ENCODE assay signal across 16 cellular contexts in the genomic region with DNA sequence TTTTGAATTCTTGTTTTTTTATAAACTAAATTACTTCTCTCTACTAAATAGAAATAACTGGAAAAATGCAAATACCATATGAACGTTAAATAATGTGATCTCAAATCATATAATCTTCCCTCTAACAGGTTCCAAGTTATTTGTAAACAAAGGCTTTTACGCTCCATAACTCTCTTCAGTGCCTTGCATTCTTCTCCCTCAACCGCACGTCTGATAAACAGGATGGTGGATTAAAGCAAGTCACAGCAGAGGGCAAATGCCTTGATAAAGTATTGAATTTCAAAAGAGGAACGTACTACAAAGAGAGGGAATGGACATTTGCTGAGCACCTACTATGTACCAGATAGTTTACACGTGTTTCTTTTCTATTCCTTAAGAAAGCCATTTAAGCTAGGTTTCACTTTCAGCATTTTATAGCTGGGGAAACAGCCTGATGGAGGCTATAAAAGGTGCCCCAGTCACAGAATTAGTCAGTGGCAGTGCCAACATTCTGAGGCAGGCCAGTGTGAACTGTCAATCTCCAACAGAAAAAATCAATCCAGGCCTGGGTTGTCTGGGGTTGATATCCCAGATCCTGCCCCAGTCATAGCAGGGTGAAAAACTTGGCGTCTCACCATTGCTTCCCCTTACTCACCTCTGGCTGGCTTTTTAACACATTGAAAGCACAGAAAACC. TPM values are rescaled to one million over a fixed set of nuclear protein-coding genes. Genes with fewer than 3 reads are reported as not detected.
DNase-seq lines count a peak whose midpoint lies in the region; ATAC-seq, FAIRE-seq and TF ChIP-seq lines count a peak whose summit lies in the region.
"Had no signal": no experiment of that assay in that cellular context is flagged by ENCODE, and none has a peak within 500 bp of the region (broad histone marks: within the 10 kb centered on the region; RNA-seq: fewer than 3 reads in every experiment).

No MANE protein-coding gene starts in this region.

- DNase-seq in GM12892 (ENCODE audit: insufficient read length) (no peak), OCI-LY7 (ENCODE audit: low spot score) (peak; percentile 28), iris pigment epithelial cell (ENCODE audit: low read depth) (peak; percentile 65), small intestine (peak; percentile 63), upper lobe of right lung (no peak)
- DNase-seq: DMS 273 treated with DMSO at 0.1 percent for 48 hours, MM.1S, NCI-H1105, NCI-H1694 treated with DMSO at 0.1 percent for 48 hours, NCI-H2171, NCI-H82, RPMI8226 had no signal

- H3K4me2 ChIP-seq in OCI-LY7 (ENCODE audit: low read length) = peak overlapping the region; percentile 79
- H3K4me2 ChIP-seq: BLaER1 had no signal

- H3K27ac ChIP-seq in OCI-LY7 (ENCODE audit: low read depth, low read length, poor library complexity, severe bottlenecking) (peak overlapping the region; percentile 76), small intestine (ENCODE audit: low read depth in 1 of 2, low read length in 1 of 2) (no peak overlapping the region), upper lobe of right lung (no peak overlapping the region)
- H3K27ac ChIP-seq: BLaER1 had no signal

- no peak for TF ChIP-seq CTCF in OCI-LY7 (conservative IDR thresholded peaks at IDR 0.05; ENCODE audit: low read length)
- TF ChIP-seq CTCF in upper lobe of right lung (IDR thresholded peaks at IDR 0.05) = no peak

- peaks cover 33% of the 10 kb centered on the region; the same call in 1 of the 2 replicates for H3K79me2 ChIP-seq in OCI-LY7 (ENCODE audit: insufficient read depth, low read depth, low read length)

- POLR2A ChIA-PET in OCI-LY7 (lab: Charles Lee) = interaction anchor here (0.6 kb wide), 1 partner anchor 73 kb away, joined by 3 read pairs; no protein-coding TSS in a partner anchor

- H3K4me1 ChIP-seq in OCI-LY7 (ENCODE audit: insufficient read depth, low read length, poor library complexity, severe bottlenecking) = peaks cover 55% of the 10 kb centered on the region
- no peaks in the 10 kb centered on the region for H3K4me1 ChIP-seq in small intestine (ENCODE audit: control insufficient read depth in 2 of 2, insufficient read depth in 1 of 2, low read depth in 1 of 2, low read length in 1 of 2)
- no peaks in the 10 kb centered on the region for H3K4me1 ChIP-seq in upper lobe of right lung
- H3K4me1 ChIP-seq: BLaER1 had no signal

- BruUV-seq in OCI-LY7 (replicated peaks; lab: Mats Ljungman, UMichigan) = no TSS peak

- 46 to 74% (median 51%) methylated on average over 7 of the region's 7 CpGs for WGBS in small intestine, 3 donors

- H3K27me3 ChIP-seq in small intestine (ENCODE audit: control insufficient read depth in 2 of 2, insufficient read depth in 2 of 2, low read length in 2 of 2) (no peaks in the 10 kb centered on the region), upper lobe of right lung (no peaks in the 10 kb centered on the region)
- H3K27me3 ChIP-seq: BLaER1 had no signal

- CTCF ChIA-PET in OCI-LY7 (lab: Charles Lee; ENCODE audit: unreplicated experiment) = no interaction called here

- H3K9me2 ChIP-seq in OCI-LY7 (ENCODE audit: insufficient read depth, low read length) = no peaks in the 10 kb centered on the region

- H4K20me1 ChIP-seq in OCI-LY7 (ENCODE audit: insufficient read depth, low read length) = no peaks in the 10 kb centered on the region
- H4K20me1 ChIP-seq: BLaER1 had no signal

- peak overlapping the region; percentile 45 for H3K4me3 ChIP-seq in OCI-LY7 (ENCODE audit: low read depth, low read length, poor library complexity, severe bottlenecking)
- no peak overlapping the region for H3K4me3 ChIP-seq in small intestine (ENCODE audit: low read depth in 1 of 2, low read length in 2 of 2)
- no peak overlapping the region for H3K4me3 ChIP-seq in upper lobe of right lung
- H3K4me3 ChIP-seq: BLaER1 had no signal

- FAIRE-seq in GM12892 (lab: Jason Lieb, UNC) (peak; percentile 80), small intestine (lab: Jason Lieb, UNC) (no peak)
- FAIRE-seq: H54 had no signal

- H3K36me3 ChIP-seq in OCI-LY7 (ENCODE audit: insufficient read depth, low read length) (peaks cover 80% of the 10 kb centered on the region), small intestine (ENCODE audit: control insufficient read depth in 2 of 2, insufficient read depth in 2 of 2, low read length in 2 of 2) (peaks cover 6% of the 10 kb centered on the region in 2 donors), upper lobe of right lung (peaks cover 71% of the 10 kb centered on the region)

- ATAC-seq in GM18520 (IDR thresholded peaks at IDR 0.05; ENCODE audit: unreplicated experiment) (no peak), GM19035 (IDR thresholded peaks at IDR 0.05; ENCODE audit: unreplicated experiment) (no peak), upper lobe of right lung (no peak)

- TF ChIP-seq POLR2A in GM12892 (IDR thresholded peaks at IDR 0.05; ENCODE audit: low read depth, low read length) = no peak

- no peaks in the 10 kb centered on the region for H3K9me3 ChIP-seq in OCI-LY7 (ENCODE audit: low read length)
- no peaks in the 10 kb centered on the region for H3K9me3 ChIP-seq in small intestine (ENCODE audit: control insufficient read depth, low read depth)
- no peaks in the 10 kb centered on the region for H3K9me3 ChIP-seq in upper lobe of right lung
- H3K9me3 ChIP-seq: BLaER1 had no signal

- intact Hi-C loops in OCI-LY7 (cut with micrococcal nuclease; ENCODE audit: unreplicated experiment) = no loop called here
- intact Hi-C loops in upper lobe of right lung (cut with DNase I) = no loop called here

- peak overlapping the region; percentile 54; the same call in 1 of the 2 replicates for H2AFZ ChIP-seq in OCI-LY7 (ENCODE audit: low read length)

RNA-seq across cellular contexts. Expression of a gene that starts 15.8 kb away (rescaled TPM):
- polyA plus RNA-seq in GM12892 (2012; ENCODE audit: missing spikeins) = 43.6 TPM
- 27.0 and 37.3 TPM in 2 replicates for total RNA-seq in OCI-LY7 (2014; rRNA removed; shearing (Covaris generic))
- total RNA-seq in OCI-LY7 (2022) (51.6 and 60.2 TPM in 2 replicates), upper lobe of right lung (18.4 TPM)
- polyA plus RNA-seq in small intestine = 10 to 100 TPM; 19.2 to 23.3 (median 22.5) TPM

RNA-seq across cellular contexts. Expression of a gene that starts 34.2 kb away (rescaled TPM):
- polyA plus RNA-seq in GM12892 (2012; ENCODE audit: missing spikeins) = 10.5 TPM
- total RNA-seq in OCI-LY7 (2014; rRNA removed; shearing (Covaris generic)) = 61.3 and 71.0 TPM in 2 replicates
- total RNA-seq in OCI-LY7 (2022) = 56.3 and 57.7 TPM in 2 replicates
- polyA plus RNA-seq in small intestine = 10 to 100 TPM; 23.2 to 42.0 (median 24.0) TPM
- 5.8 TPM for total RNA-seq in upper lobe of right lung

Comparison
In these comparisons a context has a peak if more than half of its experiments do, and no peak if none do; other contexts are left out.
1. DNase-seq: peak in OCI-LY7 (single experiment), iris pigment epithelial cell (single experiment) and small intestine (single experiment); none in GM12892 (single experiment) and upper lobe of right lung (single experiment).